19 cellular contexts compared by ENCODE assay signal in the genomic region with DNA sequence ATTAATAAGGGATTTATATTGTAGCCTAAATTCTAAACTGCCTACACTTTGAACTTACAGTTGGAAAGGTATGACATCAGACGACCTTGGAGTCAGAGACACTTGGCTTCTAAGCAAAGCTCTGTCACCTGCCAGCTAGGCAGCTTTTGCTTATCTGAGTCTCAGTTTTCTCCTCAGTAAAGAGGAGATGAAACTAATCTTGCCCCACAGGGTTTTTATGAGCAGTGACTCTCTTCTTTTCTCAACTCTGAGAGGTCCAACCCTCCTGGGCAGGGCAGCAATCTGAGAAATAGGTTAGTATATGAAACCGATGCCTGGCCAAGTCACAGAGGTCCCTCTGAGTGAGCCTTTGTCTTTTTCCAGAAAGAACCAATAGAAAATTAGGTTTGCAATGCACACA.
DNase-seq lines count a peak whose midpoint lies in the region; ATAC-seq and TF ChIP-seq lines count a peak whose summit lies in the region.
"Had no signal": no experiment of that assay in that cellular context is flagged by ENCODE, and none has a peak within 500 bp of the region (broad histone marks: within the 10 kb centered on the region; RNA-seq: fewer than 3 reads in every experiment).

No MANE protein-coding gene starts in this region.

- H3K4me3 ChIP-seq in HEK293 (ENCODE audit: low read depth, low read length) (no peak overlapping the region), OCI-LY3 (ENCODE audit: low read length) (no peak overlapping the region)
- H3K4me3 ChIP-seq: A549; BLaER1 treated with 17β-estradiol and CSF1 and Interleukin-3, amounts not matched to agents 10 nM and 100 nM; HAP-1 had no signal

- no peaks in the 10 kb centered on the region for H4K20me1 ChIP-seq in OCI-LY3 (ENCODE audit: insufficient read depth, low read length)
- H4K20me1 ChIP-seq: BLaER1 treated with 17β-estradiol and CSF1 and Interleukin-3, amounts not matched to agents 10 nM and 100 nM had no signal

- H3K36me3 ChIP-seq in HEK293 (ENCODE audit: control insufficient read depth in 2 of 2, insufficient read depth in 1 of 2, low read length in 2 of 2), result no peaks in the 10 kb centered on the region
- no peaks in the 10 kb centered on the region for H3K36me3 ChIP-seq in OCI-LY3 (replicated peaks; ENCODE audit: low read depth, low read length)
- H3K36me3 ChIP-seq: BE2C; BLaER1 treated with 17β-estradiol and CSF1 and Interleukin-3, amounts not matched to agents 10 nM and 100 nM; HAP-1 had no signal

- CTCF ChIA-PET in HEK293 (lab: Yijun Ruan, JAX), result no interaction called here

- no peaks in the 10 kb centered on the region for H3K4me1 ChIP-seq in HEK293 (ENCODE audit: control insufficient read depth, insufficient read depth, low read length)
- H3K4me1 ChIP-seq in OCI-LY3 (ENCODE audit: low read length), result peaks cover 26% of the 10 kb centered on the region
- H3K4me1 ChIP-seq: A549, BE2C, HAP-1 had no signal

- no peaks in the 10 kb centered on the region for H3K27me3 ChIP-seq in OCI-LY3 (ENCODE audit: low read depth, low read length)
- H3K27me3 ChIP-seq: BE2C; BLaER1 treated with 17β-estradiol and CSF1 and Interleukin-3, amounts not matched to agents 10 nM and 100 nM had no signal

- H3K79me2 ChIP-seq in OCI-LY3 (ENCODE audit: low read length), result no peaks in the 10 kb centered on the region

- no peak overlapping the region for H3K9ac ChIP-seq in OCI-LY3 (ENCODE audit: low read length)
- H3K9ac ChIP-seq: BLaER1 treated with 17β-estradiol and CSF1 and Interleukin-3, amounts not matched to agents 10 nM and 100 nM had no signal

- H2AFZ ChIP-seq in OCI-LY3 (ENCODE audit: low read depth, low read length), result no peak overlapping the region

- no peak for ATAC-seq in HG03342 (IDR thresholded peaks at IDR 0.05; ENCODE audit: unreplicated experiment)
- ATAC-seq: A549 had no signal

- DNase-seq in DMS79 treated with DMSO at 0.1 percent for 48 hours (lab: John Stamatoyannopoulos, UW) (peak; percentile 45), SKM-1 treated with dmso at 0.1 percent for 144 hours (lab: John Stamatoyannopoulos, UW; ENCODE audit: unreplicated experiment) (no peak), NCI-H345 treated with DMSO at 0.1 percent for 48 hours (lab: John Stamatoyannopoulos, UW; ENCODE audit: unreplicated experiment) (no peak)
- DNase-seq in activated CD8-positive, alpha-beta memory T cell treated with anti-CD3 and anti-CD28 coated beads for 24 hours, result no peak
- DNase-seq: 8988T; ACHN; AML-193; BE2C; CD4-positive, alpha-beta T cell; CD8-positive, alpha-beta memory T cell; DMS 273 treated with DMSO at 0.1 percent for 48 hours; DND-41; GOT3 had no signal

- H3K4me2 ChIP-seq in OCI-LY3 (ENCODE audit: low read length), result peak overlapping the region; percentile 19
- H3K4me2 ChIP-seq: A549; BLaER1 treated with 17β-estradiol and CSF1 and Interleukin-3, amounts not matched to agents 10 nM and 100 nM had no signal

- POLR2A ChIA-PET in HEK293 (lab: Yijun Ruan, JAX), result no interaction called here

- H3K9me3 ChIP-seq in HEK293 (ENCODE audit: control insufficient read depth, insufficient read depth, low read depth, low read length), result no peaks in the 10 kb centered on the region
- no peaks in the 10 kb centered on the region for H3K9me3 ChIP-seq in OCI-LY3 (ENCODE audit: insufficient read depth, low read length)
- H3K9me3 ChIP-seq: A549; BE2C; BLaER1 treated with 17β-estradiol and CSF1 and Interleukin-3, amounts not matched to agents 10 nM and 100 nM; HAP-1 had no signal

- no peak overlapping the region for H3K27ac ChIP-seq in HEK293 (ENCODE audit: extremely low read depth, low read depth, low read length)
- H3K27ac ChIP-seq in OCI-LY3 (ENCODE audit: low read length), result no peak overlapping the region
- H3K27ac ChIP-seq: A549; BLaER1 treated with 17β-estradiol and CSF1 and Interleukin-3, amounts not matched to agents 10 nM and 100 nM had no signal

- TF ChIP-seq CTCF in HEK293 (tag by site-specific recombination; IDR thresholded peaks at IDR 0.05) (no peak), OCI-LY3 (IDR thresholded peaks at IDR 0.05; ENCODE audit: low read depth, low read length) (no peak)

TF ChIP-seq in HEK293, 187 proteins besides CTCF, POLR2A, EP300 and RAD21:
- TF ChIP-seq, protein P1, sequence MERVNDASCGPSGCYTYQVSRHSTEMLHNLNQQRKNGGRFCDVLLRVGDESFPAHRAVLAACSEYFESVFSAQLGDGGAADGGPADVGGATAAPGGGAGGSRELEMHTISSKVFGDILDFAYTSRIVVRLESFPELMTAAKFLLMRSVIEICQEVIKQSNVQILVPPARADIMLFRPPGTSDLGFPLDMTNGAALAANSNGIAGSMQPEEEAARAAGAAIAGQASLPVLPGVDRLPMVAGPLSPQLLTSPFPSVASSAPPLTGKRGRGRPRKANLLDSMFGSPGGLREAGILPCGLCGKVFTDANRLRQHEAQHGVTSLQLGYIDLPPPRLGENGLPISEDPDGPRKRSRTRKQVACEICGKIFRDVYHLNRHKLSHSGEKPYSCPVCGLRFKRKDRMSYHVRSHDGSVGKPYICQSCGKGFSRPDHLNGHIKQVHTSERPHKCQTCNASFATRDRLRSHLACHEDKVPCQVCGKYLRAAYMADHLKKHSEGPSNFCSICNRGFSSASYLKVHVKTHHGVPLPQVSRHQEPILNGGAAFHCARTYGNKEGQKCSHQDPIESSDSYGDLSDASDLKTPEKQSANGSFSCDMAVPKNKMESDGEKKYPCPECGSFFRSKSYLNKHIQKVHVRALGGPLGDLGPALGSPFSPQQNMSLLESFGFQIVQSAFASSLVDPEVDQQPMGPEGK (tag by site-specific recombination; IDR thresholded peaks at IDR 0.05), result no peak
- TF ChIP-seq, protein P2, sequence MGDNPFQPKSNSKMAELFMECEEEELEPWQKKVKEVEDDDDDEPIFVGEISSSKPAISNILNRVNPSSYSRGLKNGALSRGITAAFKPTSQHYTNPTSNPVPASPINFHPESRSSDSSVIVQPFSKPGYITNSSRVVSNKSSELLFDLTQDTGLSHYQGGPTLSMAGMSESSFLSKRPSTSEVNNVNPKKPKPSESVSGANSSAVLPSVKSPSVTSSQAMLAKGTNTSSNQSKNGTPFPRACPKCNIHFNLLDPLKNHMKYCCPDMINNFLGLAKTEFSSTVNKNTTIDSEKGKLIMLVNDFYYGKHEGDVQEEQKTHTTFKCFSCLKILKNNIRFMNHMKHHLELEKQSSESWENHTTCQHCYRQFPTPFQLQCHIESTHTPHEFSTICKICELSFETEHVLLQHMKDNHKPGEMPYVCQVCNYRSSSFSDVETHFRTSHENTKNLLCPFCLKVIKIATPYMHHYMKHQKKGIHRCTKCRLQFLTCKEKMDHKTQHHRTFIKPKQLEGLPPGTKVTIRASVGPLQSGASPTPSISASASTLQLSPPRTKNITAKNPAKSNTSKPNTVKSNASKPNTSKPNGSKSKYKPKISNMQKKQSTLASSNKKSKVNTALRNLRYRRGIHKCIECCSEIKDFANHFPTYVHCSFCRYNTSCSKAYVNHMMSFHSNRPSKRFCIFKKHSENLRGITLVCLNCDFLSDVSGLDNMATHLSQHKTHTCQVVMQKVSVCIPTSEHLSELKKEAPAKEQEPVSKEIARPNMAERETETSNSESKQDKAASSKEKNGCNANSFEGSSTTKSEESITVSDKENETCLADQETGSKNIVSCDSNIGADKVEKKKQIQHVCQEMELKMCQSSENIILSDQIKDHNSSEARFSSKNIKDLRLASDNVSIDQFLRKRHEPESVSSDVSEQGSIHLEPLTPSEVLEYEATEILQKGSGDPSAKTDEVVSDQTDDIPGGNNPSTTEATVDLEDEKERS (tag by site-specific recombination; IDR thresholded peaks at IDR 0.05), result no peak
- no peak for TF ChIP-seq ZNF571 (tag by site-specific recombination; IDR thresholded peaks at IDR 0.05)
- TF ChIP-seq GLIS1 (tag by site-specific recombination; IDR thresholded peaks at IDR 0.05), result peak; percentile 62
- TF ChIP-seq, protein P3, sequence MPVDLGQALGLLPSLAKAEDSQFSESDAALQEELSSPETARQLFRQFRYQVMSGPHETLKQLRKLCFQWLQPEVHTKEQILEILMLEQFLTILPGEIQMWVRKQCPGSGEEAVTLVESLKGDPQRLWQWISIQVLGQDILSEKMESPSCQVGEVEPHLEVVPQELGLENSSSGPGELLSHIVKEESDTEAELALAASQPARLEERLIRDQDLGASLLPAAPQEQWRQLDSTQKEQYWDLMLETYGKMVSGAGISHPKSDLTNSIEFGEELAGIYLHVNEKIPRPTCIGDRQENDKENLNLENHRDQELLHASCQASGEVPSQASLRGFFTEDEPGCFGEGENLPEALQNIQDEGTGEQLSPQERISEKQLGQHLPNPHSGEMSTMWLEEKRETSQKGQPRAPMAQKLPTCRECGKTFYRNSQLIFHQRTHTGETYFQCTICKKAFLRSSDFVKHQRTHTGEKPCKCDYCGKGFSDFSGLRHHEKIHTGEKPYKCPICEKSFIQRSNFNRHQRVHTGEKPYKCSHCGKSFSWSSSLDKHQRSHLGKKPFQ (tag by site-specific recombination; IDR thresholded peaks at IDR 0.05), result no peak
- TF ChIP-seq, protein P4, sequence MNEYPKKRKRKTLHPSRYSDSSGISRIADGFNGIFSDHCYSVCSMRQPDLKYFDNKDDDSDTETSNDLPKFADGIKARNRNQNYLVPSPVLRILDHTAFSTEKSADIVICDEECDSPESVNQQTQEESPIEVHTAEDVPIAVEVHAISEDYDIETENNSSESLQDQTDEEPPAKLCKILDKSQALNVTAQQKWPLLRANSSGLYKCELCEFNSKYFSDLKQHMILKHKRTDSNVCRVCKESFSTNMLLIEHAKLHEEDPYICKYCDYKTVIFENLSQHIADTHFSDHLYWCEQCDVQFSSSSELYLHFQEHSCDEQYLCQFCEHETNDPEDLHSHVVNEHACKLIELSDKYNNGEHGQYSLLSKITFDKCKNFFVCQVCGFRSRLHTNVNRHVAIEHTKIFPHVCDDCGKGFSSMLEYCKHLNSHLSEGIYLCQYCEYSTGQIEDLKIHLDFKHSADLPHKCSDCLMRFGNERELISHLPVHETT (tag by site-specific recombination; IDR thresholded peaks at IDR 0.05), result no peak
- no peak for TF ChIP-seq ZNF629 (tag by site-specific recombination; IDR thresholded peaks at IDR 0.05)
TF ChIP-seq in HEK293: peak in this region for 1.
